ENCODE assay signal across 19 cellular contexts in the genomic region with DNA sequence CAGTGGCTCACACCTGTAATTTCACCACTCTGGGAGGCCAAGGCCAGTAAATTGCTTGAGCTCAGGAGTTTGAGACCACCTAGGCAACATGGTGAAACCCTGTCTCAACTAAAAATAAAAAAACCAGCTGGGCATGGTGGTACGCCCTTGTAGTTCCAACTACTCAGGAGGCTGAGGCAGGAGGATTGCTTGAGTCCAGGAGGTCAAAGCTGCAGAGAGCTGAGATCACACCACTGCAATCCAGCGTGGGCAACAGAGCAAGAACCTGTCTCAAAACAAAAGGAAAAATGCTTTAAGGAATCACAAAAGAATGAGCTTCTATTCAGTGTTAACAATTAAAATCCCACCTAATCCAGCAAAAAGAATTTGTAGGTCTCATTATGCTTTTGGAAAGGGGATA.
"Had no signal": no experiment of that assay in that cellular context is flagged by ENCODE, and none has a peak within 500 bp of the region (broad histone marks: within the 10 kb centered on the region; RNA-seq: fewer than 3 reads in every experiment).

No MANE protein-coding gene starts in this region.

- DNase-seq: activated CD4-positive, alpha-beta T cell treated with anti-CD3 and anti-CD28 coated beads, Interleukin-2, amount 50 U/mL, for 1 hour; activated CD4-positive, CD25-positive, alpha-beta regulatory T cell; activated naive CD4-positive, alpha-beta T cell treated with Interleukin-2 at 50 U/mL for 16 hours; foreskin keratinocyte; glutamatergic neuron; left ventricle myocardium superior; natural killer cell; occipital lobe; sigmoid colon; stimulated activated CD4-positive, alpha-beta T cell treated with anti-CD3 and anti-CD28 coated beads, Interleukin-2, amount 100 ng/mL, for 24 hours; stimulated activated naive CD4-positive, alpha-beta T cell treated with Interleukin-2 at 50 U/mL for 16 hours; substantia nigra had no signal

- H3K27me3 Mint-ChIP-seq: activated T-helper 17 cell treated with anti-CD3 and anti-CD28 coated beads, Interleukin-2, amount 50 U/mL, for 72 hours; memory B cell had no signal

- H3K36me3 ChIP-seq: cardiac muscle cell, sigmoid colon, tibial nerve, vagina had no signal

- H3K27ac ChIP-seq: cardiac muscle cell, foreskin keratinocyte, sigmoid colon, tibial nerve, vagina had no signal

- H3K36me3 Mint-ChIP-seq: memory B cell, natural killer cell had no signal

- FAIRE-seq: astrocyte, endothelial cell of umbilical vein had no signal

- H3K4me3 ChIP-seq: cardiac muscle cell, sigmoid colon, tibial nerve, vagina had no signal

- H3K4me1 ChIP-seq: sigmoid colon, vagina had no signal

- H3K27ac Mint-ChIP-seq: activated T-helper 17 cell treated with anti-CD3 and anti-CD28 coated beads, Interleukin-2, amount 50 U/mL, for 72 hours had no signal

- H3K9me3 Mint-ChIP-seq: activated T-helper 17 cell treated with anti-CD3 and anti-CD28 coated beads, Interleukin-2, amount 50 U/mL, for 72 hours; memory B cell; natural killer cell had no signal

- H3K4me1 Mint-ChIP-seq: natural killer cell had no signal

- H3K9me3 ChIP-seq: sigmoid colon, tibial nerve, vagina had no signal

- H3K27me3 ChIP-seq: cardiac muscle cell, foreskin keratinocyte, sigmoid colon, tibial nerve, vagina had no signal

- ATAC-seq: activated T-helper 17 cell treated with anti-CD3 and anti-CD28 coated beads, Interleukin-2, amount 50 U/mL, for 72 hours; foreskin keratinocyte; left ventricle myocardium superior; natural killer cell had no signal

- H3K4me3 Mint-ChIP-seq: memory B cell, natural killer cell had no signal
